ENCODE assay signal across 8 cellular contexts in genomic region chr5:34914671-34915138, GRCh38. TPM values are rescaled to one million over a fixed set of nuclear protein-coding genes. Genes with fewer than 3 reads are reported as not detected.
DNase-seq lines count a peak whose midpoint lies in the region; ATAC-seq and TF ChIP-seq lines count a peak whose summit lies in the region.

No MANE protein-coding gene starts in this region.

- ATAC-seq in GM18870 (IDR thresholded peaks at IDR 0.05; ENCODE audit: unreplicated experiment) (peak; percentile 20), HG03064 (IDR thresholded peaks at IDR 0.05; ENCODE audit: low read depth, unreplicated experiment) (peak; percentile 22)

- H3K9me3 ChIP-seq in AG04450 (ENCODE audit: control insufficient read depth, insufficient read depth, low read length), result peaks cover 2% of the 10 kb centered on the region; the same call in 1 of the 2 replicates
- no peaks in the 10 kb centered on the region for H3K9me3 ChIP-seq in effector memory CD4-positive, alpha-beta T cell (ENCODE audit: control insufficient read depth, low read length)
- H3K9me3 ChIP-seq in mucosa of rectum (ENCODE audit: control insufficient read depth in 2 of 2, low read length in 2 of 2), result no peaks in the 10 kb centered on the region

- POLR2A ChIA-PET in AG04450 (lab: Yijun Ruan, JAX), result interaction anchor here (1.3 to 2.3 kb wide), 4 partner anchors 9 to 440 kb away, joined by 3 to 29 read pairs (median 7); partner anchors contain the start of gene DNAJC21

- TF ChIP-seq CTCF in AG04450 (IDR thresholded peaks at IDR 0.05; ENCODE audit: low read depth, low read length), result no peak

- H3K4me3 ChIP-seq in AG04450 (ENCODE audit: low read depth, low read length) (peak overlapping the region; percentile 98), mucosa of rectum (ENCODE audit: low read length in 2 of 2) (peak overlapping the region; percentile 76 to 97)
- peak overlapping the region; percentile 78 for H3K4me3 ChIP-seq in effector memory CD4-positive, alpha-beta T cell (ENCODE audit: insufficient read depth, low read depth, low read length, poor library complexity, severe bottlenecking)

- H3K27me3 ChIP-seq in AG04450 (ENCODE audit: control insufficient read depth, insufficient read depth, low read length) (no peaks in the 10 kb centered on the region), mucosa of rectum (ENCODE audit: control insufficient read depth in 2 of 2, insufficient read depth in 2 of 2, low read length in 2 of 2) (no peaks in the 10 kb centered on the region)
- no peaks in the 10 kb centered on the region for H3K27me3 ChIP-seq in effector memory CD4-positive, alpha-beta T cell (replicated peaks; ENCODE audit: control insufficient read depth, insufficient read depth, low read length, poor library complexity, severe bottlenecking)

- peaks cover 20% of the 10 kb centered on the region for H3K36me3 ChIP-seq in effector memory CD4-positive, alpha-beta T cell (ENCODE audit: control insufficient read depth, insufficient read depth, low read length)
- peaks cover 11 to 12% of the 10 kb centered on the region in 2 donors for H3K36me3 ChIP-seq in mucosa of rectum (ENCODE audit: control insufficient read depth in 2 of 2, insufficient read depth in 2 of 2, low read length in 2 of 2)

- CTCF ChIA-PET in AG04450 (lab: Charles Lee), result interaction anchor here (0.9 to 3.1 kb wide), 4 partner anchors 9 to 428 kb away, joined by 4 to 15 read pairs (median 6); no protein-coding TSS in a partner anchor

- peak overlapping the region; percentile 54 to 68 for H3K9ac ChIP-seq in mucosa of rectum (ENCODE audit: low read depth in 1 of 2, low read length in 2 of 2)

- peaks cover 19% of the 10 kb centered on the region for H3K4me1 ChIP-seq in effector memory CD4-positive, alpha-beta T cell (ENCODE audit: control insufficient read depth, insufficient read depth, low read length, poor library complexity, severe bottlenecking)
- H3K4me1 ChIP-seq in mucosa of rectum (ENCODE audit: control insufficient read depth in 2 of 2, insufficient read depth in 2 of 2, low read length in 2 of 2), result peaks cover 17 to 24% of the 10 kb centered on the region in 2 donors

- DNase-seq in AG04450 (ENCODE audit: low read depth, low spot score) (no peak), RPMI8226 (peak; percentile 11), NCI-H1417 (lab: John Stamatoyannopoulos, UW) (no peak), kidney glomerular epithelial cell (lab: John Stamatoyannopoulos, UW) (no peak)
- DNase-seq in effector memory CD4-positive, alpha-beta T cell, result peak in 2 of 3 donors; percentile 5

- H3K27ac ChIP-seq in AG04450 (ENCODE audit: low read depth, low read length), result peak overlapping the region; percentile 77
- H3K27ac ChIP-seq in effector memory CD4-positive, alpha-beta T cell (ENCODE audit: insufficient read depth, low read length, poor library complexity, severe bottlenecking), result peak overlapping the region; percentile 77
- H3K27ac ChIP-seq in mucosa of rectum (ENCODE audit: low read depth in 2 of 2, low read length in 2 of 2), result peak overlapping the region; percentile 83 to 85

RNA-seq across cellular contexts. Expression of gene RAD1, which starts 0.6 kb away (rescaled TPM):
- polyA plus RNA-seq in AG04450 (2011; rRNA removed), result 34.5 and 40.9 TPM in 2 replicates
- polyA minus RNA-seq in AG04450 (2011; rRNA and poly(A)+ RNA removed), result 23.9 and 26.5 TPM in 2 replicates

RNA-seq across cellular contexts. Expression of gene BRIX1, which starts 0.8 kb away (rescaled TPM):
- polyA plus RNA-seq in AG04450 (2011; rRNA removed), result 34.3 and 49.2 TPM in 2 replicates
- 12.9 and 24.5 TPM in 2 replicates for polyA minus RNA-seq in AG04450 (2011; rRNA and poly(A)+ RNA removed)

RNA-seq across cellular contexts. Expression of gene DNAJC21, which starts 14.7 kb away (rescaled TPM):
- polyA plus RNA-seq in AG04450 (2011; rRNA removed), result 23.9 and 40.7 TPM in 2 replicates
- 17.2 and 21.9 TPM in 2 replicates for polyA minus RNA-seq in AG04450 (2011; rRNA and poly(A)+ RNA removed)

Comparison
In these comparisons a context has a peak if more than half of its experiments do, and no peak if none do; other contexts are left out.
1. DNase-seq: peak in RPMI8226 (single experiment) and effector memory CD4-positive, alpha-beta T cell (2 of 3); none in AG04450 (single experiment), NCI-H1417 (0 of 3) and kidney glomerular epithelial cell (single experiment).
2. Peak in every context shown above with its lines, with median percentiles within 50 percentile points of each other: H3K27ac ChIP-seq and H3K4me3 ChIP-seq.